Comparison of ENCODE assay signal across 8 cellular contexts in the genomic region with DNA sequence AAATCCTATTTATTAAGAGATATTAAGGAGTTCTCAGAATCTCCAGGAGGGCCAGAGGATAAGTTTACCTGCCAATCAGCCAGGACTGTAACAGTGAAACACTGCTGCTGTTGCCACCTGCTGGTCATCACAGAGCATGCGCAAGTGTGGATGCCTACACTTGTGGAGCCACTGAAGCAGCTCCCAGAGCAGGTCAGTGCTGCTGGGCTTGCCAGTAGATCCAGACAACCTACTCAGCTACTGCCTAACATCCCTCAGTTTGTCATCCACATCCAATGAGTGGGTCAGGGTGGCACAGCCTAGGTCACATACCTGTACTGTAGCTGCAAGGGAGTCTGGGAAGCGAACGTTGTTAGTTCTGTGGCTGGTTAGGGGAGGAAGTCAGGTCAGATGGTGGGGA. TPM values are rescaled to one million over a fixed set of nuclear protein-coding genes. Genes with fewer than 3 reads are reported as not detected.
A peak's percentile ranks its signal among the peaks of the same experiment; 100 is the strongest.
DNase-seq lines count a peak whose midpoint lies in the region; ATAC-seq and TF ChIP-seq lines count a peak whose summit lies in the region.

No MANE protein-coding gene starts in this region.

- no peak overlapping the region for H3K4me3 Mint-ChIP-seq in activated naive CD4-positive, alpha-beta T cell treated with anti-CD3 and anti-CD28 coated beads for 36 hours

- H3K9me3 Mint-ChIP-seq in activated naive CD4-positive, alpha-beta T cell treated with anti-CD3 and anti-CD28 coated beads for 36 hours, result no peaks in the 10 kb centered on the region

- H3K27ac Mint-ChIP-seq in activated naive CD4-positive, alpha-beta T cell treated with anti-CD3 and anti-CD28 coated beads for 36 hours, result no peak overlapping the region

- H3K9me2 ChIP-seq in hepatocyte (replicated peaks; ENCODE audit: insufficient read depth), result no peaks in the 10 kb centered on the region

- TF ChIP-seq CTCF in AG10803 (conservative IDR thresholded peaks at IDR 0.05; ENCODE audit: low read length) (peak; percentile 81), hepatocyte (IDR thresholded peaks at IDR 0.05; ENCODE audit: poor library complexity) (peak; percentile 39)

- peaks cover 2% of the 10 kb centered on the region for H3K4me1 Mint-ChIP-seq in activated naive CD4-positive, alpha-beta T cell treated with anti-CD3 and anti-CD28 coated beads for 36 hours (ENCODE audit: low read depth)

- CTCF ChIA-PET in activated naive CD4-positive, alpha-beta T cell treated with anti-CD3 and anti-CD28 coated beads for 36 hours (lab: Charles Lee), result interaction anchor here (0.6 to 7.7 kb wide), 15 partner anchors 8 to 490 kb away, joined by 3 to 55 read pairs (median 4); no protein-coding TSS in a partner anchor

- H3K9me3 ChIP-seq in hepatocyte (ENCODE audit: low read depth), result peaks cover 7% of the 10 kb centered on the region

- H2AFZ ChIP-seq in hepatocyte, result no peak overlapping the region

- H3K4me1 ChIP-seq in hepatocyte (ENCODE audit: insufficient read depth), result peaks cover 5% of the 10 kb centered on the region

- WGBS in hepatocyte (ENCODE audit: low lambda C conversion rate, missing lambda C conversion rate), result 98% methylated on average over 3 of the region's 3 CpGs

- no peaks in the 10 kb centered on the region for H3K27me3 ChIP-seq in hepatocyte

- H4K20me1 ChIP-seq in hepatocyte (ENCODE audit: insufficient read depth, poor library complexity, severe bottlenecking), result no peaks in the 10 kb centered on the region

- no peak overlapping the region for H3K4me2 ChIP-seq in hepatocyte

- H3K27ac ChIP-seq in hepatocyte, result no peak overlapping the region

- no peak overlapping the region for H3K4me3 ChIP-seq in AG10803 (ENCODE audit: low read length)
- H3K4me3 ChIP-seq in hepatocyte, result no peak overlapping the region

- H3K36me3 ChIP-seq in hepatocyte (replicated peaks; ENCODE audit: insufficient read depth, low read depth), result no peaks in the 10 kb centered on the region

- H3K27me3 Mint-ChIP-seq in activated naive CD4-positive, alpha-beta T cell treated with anti-CD3 and anti-CD28 coated beads for 36 hours (ENCODE audit: low read depth), result peaks cover 3% of the 10 kb centered on the region

- peaks cover 90% of the 10 kb centered on the region for H3K79me2 ChIP-seq in hepatocyte

- intact Hi-C loops in activated naive CD4-positive, alpha-beta T cell treated with anti-CD3 and anti-CD28 coated beads for 36 hours (cut with micrococcal nuclease), result loop anchor here (1.0 kb wide), 2 partner anchors 88 to 401 kb away; no protein-coding TSS in a partner anchor

- no peaks in the 10 kb centered on the region for H3K36me3 Mint-ChIP-seq in activated naive CD4-positive, alpha-beta T cell treated with anti-CD3 and anti-CD28 coated beads for 36 hours (ENCODE audit: low read depth)

- ATAC-seq in GM19035 (IDR thresholded peaks at IDR 0.05; ENCODE audit: unreplicated experiment) (peak; percentile 82), HG03139 (IDR thresholded peaks at IDR 0.05; ENCODE audit: unreplicated experiment) (peak; percentile 86)

- peak; percentile 46 for DNase-seq in AG10803 (ENCODE audit: low read depth)
- peak; percentile 43 to 68 for DNase-seq in SHP77 (lab: John Stamatoyannopoulos, UW)
- DNase-seq in activated naive CD4-positive, alpha-beta T cell treated with anti-CD3 and anti-CD28 coated beads for 36 hours, result peak; percentile 73
- peak; percentile 26 for DNase-seq in hepatocyte (ENCODE audit: low spot score)
- DNase-seq in stimulated activated CD4-positive, alpha-beta T cell treated with anti-CD3 and anti-CD28 coated beads, Interleukin-4, amount 100 ng/mL, for 4 hours, result peak; percentile 41 to 48
- DNase-seq in NCI-H2196 (lab: John Stamatoyannopoulos, UW; ENCODE audit: unreplicated experiment), result no peak

RNA-seq across cellular contexts. Expression of a gene that starts 18.3 kb away (rescaled TPM):
- total RNA-seq in activated naive CD4-positive, alpha-beta T cell treated with anti-CD3 and anti-CD28 coated beads for 36 hours, result 1 to 10 TPM in 1 of 2 experiments, under 1 TPM in 1; 0.64 to 1.1 TPM
- 58.0 and 58.3 TPM in 2 replicates for total RNA-seq in hepatocyte
- polyA plus RNA-seq in hepatocyte, result 39.0 and 43.7 TPM in 2 replicates

Comparison
In these comparisons a context has a peak if more than half of its experiments do, and no peak if none do; other contexts are left out.
1. RNA of a gene that starts 18.3 kb away (total RNA-seq): 58.0 to 58.3 TPM in hepatocyte; 0.64 to 1.1 TPM in activated naive CD4-positive, alpha-beta T cell treated with anti-CD3 and anti-CD28 coated beads for 36 hours; every median in the first group is over 10 times any median in the second.